10 cellular contexts compared by ENCODE assay signal in the genomic region with DNA sequence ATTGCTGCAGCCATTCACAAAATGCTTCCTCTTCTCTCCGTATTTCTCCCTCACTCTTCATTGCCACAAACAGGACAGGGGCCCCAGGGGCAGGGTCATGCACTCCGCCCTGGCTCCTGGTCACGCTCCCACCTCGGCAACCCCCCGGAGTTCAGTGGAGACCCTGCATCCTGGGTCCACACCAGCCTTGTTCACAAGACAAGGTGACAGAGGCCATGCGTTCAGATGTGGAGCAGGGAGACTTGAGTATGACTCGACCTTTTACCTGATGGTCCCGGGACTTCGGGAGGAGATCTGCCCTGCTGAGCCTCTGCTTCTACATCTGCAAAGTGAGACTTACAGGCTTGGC. TPM values are rescaled to one million over a fixed set of nuclear protein-coding genes. Genes with fewer than 3 reads are reported as not detected.
DNase-seq lines count a peak whose midpoint lies in the region; ATAC-seq and TF ChIP-seq lines count a peak whose summit lies in the region.
"Had no signal": no experiment of that assay in that cellular context is flagged by ENCODE, and none has a peak within 500 bp of the region (broad histone marks: within the 10 kb centered on the region; RNA-seq: fewer than 3 reads in every experiment).

No MANE protein-coding gene starts in this region.

- H3F3A ChIP-seq in DOHH2 (ENCODE audit: control insufficient read depth, insufficient read depth) = no peaks in the 10 kb centered on the region

- H3K4me1 ChIP-seq in DOHH2 (ENCODE audit: control insufficient read depth, low read length) = peaks cover 8% of the 10 kb centered on the region
- H3K4me1 ChIP-seq in OCI-LY3 (ENCODE audit: low read length) = peaks cover 10% of the 10 kb centered on the region
- H3K4me1 ChIP-seq in parathyroid adenoma = peaks cover 2% of the 10 kb centered on the region

- peak overlapping the region; percentile 37 for H3K4me3 ChIP-seq in DOHH2 (ENCODE audit: low read length)
- peak overlapping the region; percentile 78 for H3K4me3 ChIP-seq in OCI-LY3 (ENCODE audit: low read length)
- H3K4me3 ChIP-seq in dorsolateral prefrontal cortex = peak overlapping the region in 52 of 59 donors; percentile 3 to 64 (median 46)
- peak overlapping the region; percentile 38 for H3K4me3 ChIP-seq in parathyroid adenoma (ENCODE audit: low read depth, low read length)

- H3K4me2 ChIP-seq in DOHH2 (ENCODE audit: low read length) (peak overlapping the region; percentile 49), OCI-LY3 (ENCODE audit: low read length) (peak overlapping the region; percentile 97), parathyroid adenoma (ENCODE audit: low read length) (peak overlapping the region; percentile 79)

- no peak for ATAC-seq in GM19395 (IDR thresholded peaks at IDR 0.05; ENCODE audit: unreplicated experiment)

- H3K36me3 ChIP-seq in DOHH2 (ENCODE audit: control insufficient read depth, low read length) (no peaks in the 10 kb centered on the region), OCI-LY3 (replicated peaks; ENCODE audit: low read depth, low read length) (no peaks in the 10 kb centered on the region), parathyroid adenoma (ENCODE audit: control insufficient read depth, insufficient read depth, low read length) (no peaks in the 10 kb centered on the region)

- H3K9ac ChIP-seq in OCI-LY3 (ENCODE audit: low read length) (peak overlapping the region; percentile 59), parathyroid adenoma (no peak overlapping the region)

- no peaks in the 10 kb centered on the region for H4K20me1 ChIP-seq in DOHH2 (ENCODE audit: control insufficient read depth, insufficient read depth, low read depth, low read length)
- H4K20me1 ChIP-seq in OCI-LY3 (ENCODE audit: insufficient read depth, low read length) = no peaks in the 10 kb centered on the region

- H3K79me2 ChIP-seq in DOHH2 (ENCODE audit: control insufficient read depth, low read length) (no peaks in the 10 kb centered on the region), OCI-LY3 (ENCODE audit: low read length) (no peaks in the 10 kb centered on the region), parathyroid adenoma (no peaks in the 10 kb centered on the region)

- no peaks in the 10 kb centered on the region for H3K9me2 ChIP-seq in DOHH2 (replicated peaks; ENCODE audit: control insufficient read depth, low read length)

- H3K27me3 ChIP-seq in DOHH2 (ENCODE audit: control insufficient read depth, low read length) (peaks cover 39% of the 10 kb centered on the region), OCI-LY3 (ENCODE audit: low read depth, low read length) (peaks cover 55% of the 10 kb centered on the region), dorsolateral prefrontal cortex (peaks cover 0 to 8% (median 0%) of the 10 kb centered on the region in 45 donors), parathyroid adenoma (ENCODE audit: control insufficient read depth, insufficient read depth, low read length) (no peaks in the 10 kb centered on the region)

- TF ChIP-seq CTCF in DOHH2 (IDR thresholded peaks at IDR 0.05; ENCODE audit: low read depth, low read length, poor library complexity, severe bottlenecking) (no peak), OCI-LY3 (IDR thresholded peaks at IDR 0.05; ENCODE audit: low read depth, low read length) (no peak), dorsolateral prefrontal cortex (IDR thresholded peaks at IDR 0.05 in 54 of 56, conservative IDR thresholded peaks at IDR 0.05 in 2 of 56; ENCODE audit: low read depth in 1 of 56, partially characterized antibody in 56 of 56) (no peak), parathyroid adenoma (IDR thresholded peaks at IDR 0.05) (no peak)

- H2AFZ ChIP-seq in OCI-LY3 (ENCODE audit: low read depth, low read length) (peak overlapping the region; percentile 98), parathyroid adenoma (peak overlapping the region; percentile 79)

- H3K9me3 ChIP-seq in DOHH2 (ENCODE audit: control insufficient read depth, insufficient read depth, low read length) (no peaks in the 10 kb centered on the region), OCI-LY3 (ENCODE audit: insufficient read depth, low read length) (peaks cover 4% of the 10 kb centered on the region; the same call in 1 of the 2 replicates), parathyroid adenoma (ENCODE audit: control insufficient read depth, low read length) (no peaks in the 10 kb centered on the region)

- H3K27ac ChIP-seq in DOHH2 (ENCODE audit: low read depth, low read length) (no peak overlapping the region), OCI-LY3 (ENCODE audit: low read length) (no peak overlapping the region), dorsolateral prefrontal cortex (peak overlapping the region in 2 of 59 donors; percentile 39 to 56), parathyroid adenoma (no peak overlapping the region)

- DNase-seq in dorsolateral prefrontal cortex (no peak), cerebellar cortex (ENCODE audit: low spot score) (no peak), islet precursor cell (no peak)
- DNase-seq in activated effector memory CD4-positive, alpha-beta T cell treated with Interleukin-2 at 50 U/mL for 16 hours = no peak
- DNase-seq: GF-D8 had no signal

- intact Hi-C loops in dorsolateral prefrontal cortex (cut with DNase I) = loop anchor here (2.0 to 10.0 kb wide), 2 partner anchors 164 to 526 kb away; no protein-coding TSS in a partner anchor

RNA-seq across cellular contexts. Expression of a gene that starts 49.4 kb away (rescaled TPM):
- under 1 TPM in 1 of 120 experiments, not detected in 119; 0.66 TPM for total RNA-seq in dorsolateral prefrontal cortex
- total RNA-seq: kidney epithelial cell had no signal
